Comparison of ENCODE assay signal across 1 cellular context in the genomic region with DNA sequence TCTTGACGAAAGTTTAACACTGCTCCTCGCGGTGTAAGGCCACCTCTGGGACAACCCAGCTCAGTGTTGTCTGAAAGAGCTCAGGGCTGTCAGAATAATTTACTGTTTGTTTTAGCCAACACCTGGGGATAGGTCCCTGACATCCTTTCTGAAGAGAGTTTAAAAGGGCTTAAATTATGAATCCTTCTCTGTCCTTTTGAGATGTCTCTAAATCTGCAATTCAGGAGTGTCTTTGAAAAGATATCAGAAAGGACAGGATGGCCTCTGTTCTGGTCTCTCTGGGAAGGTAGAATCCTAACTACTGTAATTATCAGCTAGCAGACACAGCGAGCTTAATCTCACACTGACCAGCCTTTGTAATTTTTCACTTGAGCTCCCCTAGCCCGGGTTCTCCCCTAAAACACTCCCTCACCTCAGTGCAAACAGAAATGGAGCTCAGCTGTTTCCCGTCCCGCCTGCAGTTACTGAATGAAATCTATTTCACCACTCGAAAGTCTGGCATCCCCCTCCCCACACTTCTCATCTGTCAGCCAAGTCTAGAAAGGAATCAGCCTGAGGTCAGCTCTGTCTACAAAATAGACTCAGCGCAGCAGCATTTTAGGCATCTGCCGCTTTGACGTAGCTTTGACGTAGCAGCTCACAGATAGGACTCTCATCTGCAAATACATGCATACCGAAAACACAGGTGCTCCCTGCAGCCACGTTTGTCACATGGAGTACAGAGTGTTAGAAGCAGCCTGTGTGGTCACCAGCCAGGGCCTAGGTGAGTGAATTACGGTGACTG.
TF ChIP-seq lines count a peak whose summit lies in the region.

No MANE protein-coding gene starts in this region.

TF ChIP-seq in K562, 482 proteins besides CTCF, POLR2A, EP300 and RAD21 (continued from another document and continues in another):
- TF ChIP-seq, protein P1, sequence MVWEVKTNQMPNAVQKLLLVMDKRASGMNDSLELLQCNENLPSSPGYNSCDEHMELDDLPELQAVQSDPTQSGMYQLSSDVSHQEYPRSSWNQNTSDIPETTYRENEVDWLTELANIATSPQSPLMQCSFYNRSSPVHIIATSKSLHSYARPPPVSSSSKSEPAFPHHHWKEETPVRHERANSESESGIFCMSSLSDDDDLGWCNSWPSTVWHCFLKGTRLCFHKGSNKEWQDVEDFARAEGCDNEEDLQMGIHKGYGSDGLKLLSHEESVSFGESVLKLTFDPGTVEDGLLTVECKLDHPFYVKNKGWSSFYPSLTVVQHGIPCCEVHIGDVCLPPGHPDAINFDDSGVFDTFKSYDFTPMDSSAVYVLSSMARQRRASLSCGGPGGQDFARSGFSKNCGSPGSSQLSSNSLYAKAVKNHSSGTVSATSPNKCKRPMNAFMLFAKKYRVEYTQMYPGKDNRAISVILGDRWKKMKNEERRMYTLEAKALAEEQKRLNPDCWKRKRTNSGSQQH (CRISPR knock-in tag; IDR thresholded peaks at IDR 0.05) = peak; percentile 70; the same call in 1 of the 2 replicates
- TF ChIP-seq PCBP1 (IDR thresholded peaks at IDR 0.05; ENCODE audit: low read depth, low read length, poor library complexity, severe bottlenecking) (no peak), MYBL2 (IDR thresholded peaks at IDR 0.05; ENCODE audit: low read depth) (no peak), MYBL2 (CRISPR knock-in tag; IDR thresholded peaks at IDR 0.05; ENCODE audit: borderline replicate concordance) (no peak), HNRNPL (IDR thresholded peaks at IDR 0.05; ENCODE audit: low read depth, low read length) (no peak), RHOXF2B (CRISPR knock-in tag; conservative IDR thresholded peaks at IDR 0.05) (0 out of 2 replicates have a peak, but pooled peaks have one; percentile 53), ELF1 (tag; IDR thresholded peaks at IDR 0.05) (no peak), ZNF583 (CRISPR knock-in tag; IDR thresholded peaks at IDR 0.05) (no peak), NR2F6 (CRISPR knock-in tag; IDR thresholded peaks at IDR 0.05) (no peak), BDP1 (IDR thresholded peaks at IDR 0.05; ENCODE audit: insufficient read depth, insufficient read length) (no peak), ZNF146 (CRISPR knock-in tag; IDR thresholded peaks at IDR 0.05; ENCODE audit: unreplicated experiment) (no peak), TRIM28 (IDR thresholded peaks at IDR 0.05) (peak; percentile 96), SP2 (IDR thresholded peaks at IDR 0.05; ENCODE audit: extremely low read depth, low read depth, low read length, poor library complexity, severe bottlenecking) (no peak), NEUROD1 (IDR thresholded peaks at IDR 0.05; ENCODE audit: borderline replicate concordance, low read depth, low read length, partially characterized antibody) (no peak), ELF2 (CRISPR knock-in tag; IDR thresholded peaks at IDR 0.05) (no peak), RFX1 (IDR thresholded peaks at IDR 0.05) (no peak), CBX8 (IDR thresholded peaks at IDR 0.05; ENCODE audit: borderline replicate concordance, extremely low read depth, low read depth, low read length, poor library complexity, severe bottlenecking) (no peak), THRAP3 (IDR thresholded peaks at IDR 0.05; ENCODE audit: borderline replicate concordance) (peak; percentile 17; the same call in 1 of the 2 replicates), RBM34 (IDR thresholded peaks at IDR 0.05; ENCODE audit: borderline replicate concordance, insufficient read depth, low read length) (no peak), EP400 (IDR thresholded peaks at IDR 0.05) (peak; percentile 32; the same call in 1 of the 2 replicates), ZNF347 (CRISPR knock-in tag; IDR thresholded peaks at IDR 0.05; ENCODE audit: low read depth) (no peak), HNRNPK (IDR thresholded peaks at IDR 0.05; ENCODE audit: low read depth, low read length, poor library complexity, severe bottlenecking) (no peak), TARDBP (IDR thresholded peaks at IDR 0.05) (no peak), SMAD1 (IDR thresholded peaks at IDR 0.05; ENCODE audit: low read depth, low read length, partially characterized antibody) (no peak), PYGO2 (tag; IDR thresholded peaks at IDR 0.05) (no peak), CEBPB (tag; IDR thresholded peaks at IDR 0.05) (no peak), ZSCAN32 (CRISPR knock-in tag; IDR thresholded peaks at IDR 0.05) (no peak), ZNF3 (CRISPR knock-in tag; IDR thresholded peaks at IDR 0.05) (no peak), MXI1 (IDR thresholded peaks at IDR 0.05; ENCODE audit: low read depth, low read length) (peak; percentile 73; the same call in 1 of the 2 replicates), ZNF830 (CRISPR knock-in tag; IDR thresholded peaks at IDR 0.05) (no peak), ZNF717 (CRISPR knock-in tag; IDR thresholded peaks at IDR 0.05) (no peak), FOXK2 (conservative IDR thresholded peaks at IDR 0.05 in 1 of 2, IDR thresholded peaks at IDR 0.05 in 1 of 2; ENCODE audit: low read depth in 2 of 2) (no peak), ZNF121 (CRISPR knock-in tag; conservative IDR thresholded peaks at IDR 0.05) (no peak), ATF1 (CRISPR knock-in tag; IDR thresholded peaks at IDR 0.05) (no peak), ATF1 (tag; IDR thresholded peaks at IDR 0.05) (peak; percentile 70), FOXJ3 (CRISPR knock-in tag; IDR thresholded peaks at IDR 0.05) (no peak), MBD2 (IDR thresholded peaks at IDR 0.05; ENCODE audit: borderline replicate concordance, low read depth) (no peak), HNRNPUL1 (IDR thresholded peaks at IDR 0.05; ENCODE audit: low read length) (no peak), ZNF77 (CRISPR knock-in tag; IDR thresholded peaks at IDR 0.05) (no peak), ZKSCAN1 (IDR thresholded peaks at IDR 0.05; ENCODE audit: low read depth, low read length) (no peak), TFAM (CRISPR knock-in tag; conservative IDR thresholded peaks at IDR 0.05) (no peak), CXXC5 (CRISPR knock-in tag; IDR thresholded peaks at IDR 0.05) (peak; percentile 66)
- TF ChIP-seq, protein P2, sequence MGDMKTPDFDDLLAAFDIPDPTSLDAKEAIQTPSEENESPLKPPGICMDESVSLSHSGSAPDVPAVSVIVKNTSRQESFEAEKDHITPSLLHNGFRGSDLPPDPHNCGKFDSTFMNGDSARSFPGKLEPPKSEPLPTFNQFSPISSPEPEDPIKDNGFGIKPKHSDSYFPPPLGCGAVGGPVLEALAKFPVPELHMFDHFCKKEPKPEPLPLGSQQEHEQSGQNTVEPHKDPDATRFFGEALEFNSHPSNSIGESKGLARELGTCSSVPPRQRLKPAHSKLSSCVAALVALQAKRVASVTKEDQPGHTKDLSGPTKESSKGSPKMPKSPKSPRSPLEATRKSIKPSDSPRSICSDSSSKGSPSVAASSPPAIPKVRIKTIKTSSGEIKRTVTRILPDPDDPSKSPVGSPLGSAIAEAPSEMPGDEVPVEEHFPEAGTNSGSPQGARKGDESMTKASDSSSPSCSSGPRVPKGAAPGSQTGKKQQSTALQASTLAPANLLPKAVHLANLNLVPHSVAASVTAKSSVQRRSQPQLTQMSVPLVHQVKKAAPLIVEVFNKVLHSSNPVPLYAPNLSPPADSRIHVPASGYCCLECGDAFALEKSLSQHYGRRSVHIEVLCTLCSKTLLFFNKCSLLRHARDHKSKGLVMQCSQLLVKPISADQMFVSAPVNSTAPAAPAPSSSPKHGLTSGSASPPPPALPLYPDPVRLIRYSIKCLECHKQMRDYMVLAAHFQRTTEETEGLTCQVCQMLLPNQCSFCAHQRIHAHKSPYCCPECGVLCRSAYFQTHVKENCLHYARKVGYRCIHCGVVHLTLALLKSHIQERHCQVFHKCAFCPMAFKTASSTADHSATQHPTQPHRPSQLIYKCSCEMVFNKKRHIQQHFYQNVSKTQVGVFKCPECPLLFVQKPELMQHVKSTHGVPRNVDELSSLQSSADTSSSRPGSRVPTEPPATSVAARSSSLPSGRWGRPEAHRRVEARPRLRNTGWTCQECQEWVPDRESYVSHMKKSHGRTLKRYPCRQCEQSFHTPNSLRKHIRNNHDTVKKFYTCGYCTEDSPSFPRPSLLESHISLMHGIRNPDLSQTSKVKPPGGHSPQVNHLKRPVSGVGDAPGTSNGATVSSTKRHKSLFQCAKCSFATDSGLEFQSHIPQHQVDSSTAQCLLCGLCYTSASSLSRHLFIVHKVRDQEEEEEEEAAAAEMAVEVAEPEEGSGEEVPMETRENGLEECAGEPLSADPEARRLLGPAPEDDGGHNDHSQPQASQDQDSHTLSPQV (IDR thresholded peaks at IDR 0.05) = peak; percentile 64; the same call in 1 of the 2 replicates
- TF ChIP-seq, protein P3, sequence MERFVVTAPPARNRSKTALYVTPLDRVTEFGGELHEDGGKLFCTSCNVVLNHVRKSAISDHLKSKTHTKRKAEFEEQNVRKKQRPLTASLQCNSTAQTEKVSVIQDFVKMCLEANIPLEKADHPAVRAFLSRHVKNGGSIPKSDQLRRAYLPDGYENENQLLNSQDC (CRISPR knock-in tag; IDR thresholded peaks at IDR 0.05) = no peak
- TF ChIP-seq, protein P4, sequence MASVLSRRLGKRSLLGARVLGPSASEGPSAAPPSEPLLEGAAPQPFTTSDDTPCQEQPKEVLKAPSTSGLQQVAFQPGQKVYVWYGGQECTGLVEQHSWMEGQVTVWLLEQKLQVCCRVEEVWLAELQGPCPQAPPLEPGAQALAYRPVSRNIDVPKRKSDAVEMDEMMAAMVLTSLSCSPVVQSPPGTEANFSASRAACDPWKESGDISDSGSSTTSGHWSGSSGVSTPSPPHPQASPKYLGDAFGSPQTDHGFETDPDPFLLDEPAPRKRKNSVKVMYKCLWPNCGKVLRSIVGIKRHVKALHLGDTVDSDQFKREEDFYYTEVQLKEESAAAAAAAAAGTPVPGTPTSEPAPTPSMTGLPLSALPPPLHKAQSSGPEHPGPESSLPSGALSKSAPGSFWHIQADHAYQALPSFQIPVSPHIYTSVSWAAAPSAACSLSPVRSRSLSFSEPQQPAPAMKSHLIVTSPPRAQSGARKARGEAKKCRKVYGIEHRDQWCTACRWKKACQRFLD (CRISPR knock-in tag; IDR thresholded peaks at IDR 0.05) = no peak
- TF ChIP-seq, protein P5, sequence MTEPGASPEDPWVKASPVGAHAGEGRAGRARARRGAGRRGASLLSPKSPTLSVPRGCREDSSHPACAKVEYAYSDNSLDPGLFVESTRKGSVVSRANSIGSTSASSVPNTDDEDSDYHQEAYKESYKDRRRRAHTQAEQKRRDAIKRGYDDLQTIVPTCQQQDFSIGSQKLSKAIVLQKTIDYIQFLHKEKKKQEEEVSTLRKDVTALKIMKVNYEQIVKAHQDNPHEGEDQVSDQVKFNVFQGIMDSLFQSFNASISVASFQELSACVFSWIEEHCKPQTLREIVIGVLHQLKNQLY (CRISPR knock-in tag; conservative IDR thresholded peaks at IDR 0.05) = 0 out of 4 replicates have a peak, but pooled peaks of 1 of the 2 experiments have one; percentile 19
- TF ChIP-seq, protein P6, sequence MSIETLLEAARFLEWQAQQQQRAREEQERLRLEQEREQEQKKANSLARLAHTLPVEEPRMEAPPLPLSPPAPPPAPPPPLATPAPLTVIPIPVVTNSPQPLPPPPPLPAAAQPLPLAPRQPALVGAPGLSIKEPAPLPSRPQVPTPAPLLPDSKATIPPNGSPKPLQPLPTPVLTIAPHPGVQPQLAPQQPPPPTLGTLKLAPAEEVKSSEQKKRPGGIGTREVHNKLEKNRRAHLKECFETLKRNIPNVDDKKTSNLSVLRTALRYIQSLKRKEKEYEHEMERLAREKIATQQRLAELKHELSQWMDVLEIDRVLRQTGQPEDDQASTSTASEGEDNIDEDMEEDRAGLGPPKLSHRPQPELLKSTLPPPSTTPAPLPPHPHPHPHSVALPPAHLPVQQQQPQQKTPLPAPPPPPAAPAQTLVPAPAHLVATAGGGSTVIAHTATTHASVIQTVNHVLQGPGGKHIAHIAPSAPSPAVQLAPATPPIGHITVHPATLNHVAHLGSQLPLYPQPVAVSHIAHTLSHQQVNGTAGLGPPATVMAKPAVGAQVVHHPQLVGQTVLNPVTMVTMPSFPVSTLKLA (conservative IDR thresholded peaks at IDR 0.05) = no peak
- TF ChIP-seq, protein P7, sequence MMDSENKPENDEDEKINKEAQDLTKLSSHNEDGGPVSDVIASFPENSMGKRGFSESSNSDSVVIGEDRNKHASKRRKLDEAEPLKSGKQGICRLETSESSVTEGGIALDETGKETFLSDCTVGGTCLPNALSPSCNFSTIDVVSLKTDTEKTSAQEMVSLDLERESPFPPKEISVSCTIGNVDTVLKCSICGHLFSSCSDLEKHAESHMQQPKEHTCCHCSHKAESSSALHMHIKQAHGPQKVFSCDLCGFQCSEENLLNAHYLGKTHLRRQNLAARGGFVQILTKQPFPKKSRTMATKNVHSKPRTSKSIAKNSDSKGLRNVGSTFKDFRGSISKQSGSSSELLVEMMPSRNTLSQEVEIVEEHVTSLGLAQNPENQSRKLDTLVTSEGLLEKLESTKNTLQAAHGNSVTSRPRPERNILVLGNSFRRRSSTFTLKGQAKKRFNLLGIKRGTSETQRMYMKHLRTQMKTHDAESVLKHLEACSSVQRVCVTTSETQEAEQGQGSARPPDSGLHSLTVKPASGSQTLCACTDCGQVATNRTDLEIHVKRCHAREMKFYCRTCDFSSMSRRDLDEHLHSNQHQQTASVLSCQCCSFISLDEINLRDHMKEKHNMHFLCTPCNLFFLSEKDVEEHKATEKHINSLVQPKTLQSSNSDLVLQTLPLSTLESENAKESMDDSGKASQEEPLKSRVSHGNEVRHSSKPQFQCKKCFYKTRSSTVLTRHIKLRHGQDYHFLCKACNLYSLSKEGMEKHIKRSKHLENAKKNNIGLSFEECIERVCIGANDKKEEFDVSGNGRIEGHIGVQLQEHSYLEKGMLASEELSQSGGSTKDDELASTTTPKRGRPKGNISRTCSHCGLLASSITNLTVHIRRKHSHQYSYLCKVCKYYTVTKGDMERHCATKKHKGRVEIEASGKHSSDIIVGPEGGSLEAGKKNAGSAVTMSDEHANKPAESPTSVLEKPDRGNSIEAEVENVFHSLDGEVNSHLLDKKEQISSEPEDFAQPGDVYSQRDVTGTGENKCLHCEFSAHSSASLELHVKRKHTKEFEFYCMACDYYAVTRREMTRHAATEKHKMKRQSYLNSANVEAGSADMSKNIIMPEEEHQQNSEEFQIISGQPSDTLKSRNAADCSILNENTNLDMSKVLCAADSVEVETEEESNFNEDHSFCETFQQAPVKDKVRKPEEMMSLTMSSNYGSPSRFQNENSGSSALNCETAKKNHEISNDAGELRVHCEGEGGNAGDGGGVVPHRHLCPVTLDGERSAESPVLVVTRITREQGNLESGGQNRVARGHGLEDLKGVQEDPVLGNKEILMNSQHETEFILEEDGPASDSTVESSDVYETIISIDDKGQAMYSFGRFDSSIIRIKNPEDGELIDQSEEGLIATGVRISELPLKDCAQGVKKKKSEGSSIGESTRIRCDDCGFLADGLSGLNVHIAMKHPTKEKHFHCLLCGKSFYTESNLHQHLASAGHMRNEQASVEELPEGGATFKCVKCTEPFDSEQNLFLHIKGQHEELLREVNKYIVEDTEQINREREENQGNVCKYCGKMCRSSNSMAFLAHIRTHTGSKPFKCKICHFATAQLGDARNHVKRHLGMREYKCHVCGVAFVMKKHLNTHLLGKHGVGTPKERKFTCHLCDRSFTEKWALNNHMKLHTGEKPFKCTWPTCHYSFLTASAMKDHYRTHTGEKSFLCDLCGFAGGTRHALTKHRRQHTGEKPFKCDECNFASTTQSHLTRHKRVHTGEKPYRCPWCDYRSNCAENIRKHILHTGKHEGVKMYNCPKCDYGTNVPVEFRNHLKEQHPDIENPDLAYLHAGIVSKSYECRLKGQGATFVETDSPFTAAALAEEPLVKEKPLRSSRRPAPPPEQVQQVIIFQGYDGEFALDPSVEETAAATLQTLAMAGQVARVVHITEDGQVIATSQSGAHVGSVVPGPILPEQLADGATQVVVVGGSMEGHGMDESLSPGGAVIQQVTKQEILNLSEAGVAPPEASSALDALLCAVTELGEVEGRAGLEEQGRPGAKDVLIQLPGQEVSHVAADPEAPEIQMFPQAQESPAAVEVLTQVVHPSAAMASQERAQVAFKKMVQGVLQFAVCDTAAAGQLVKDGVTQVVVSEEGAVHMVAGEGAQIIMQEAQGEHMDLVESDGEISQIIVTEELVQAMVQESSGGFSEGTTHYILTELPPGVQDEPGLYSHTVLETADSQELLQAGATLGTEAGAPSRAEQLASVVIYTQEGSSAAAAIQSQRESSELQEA (IDR thresholded peaks at IDR 0.05; ENCODE audit: low read depth) = no peak
